21 cellular contexts compared by ENCODE assay signal in genomic region chr12:32551058-32551457, GRCh38.
"Had no signal": no experiment of that assay in that cellular context is flagged by ENCODE, and none has a peak within 500 bp of the region (broad histone marks: within the 10 kb centered on the region; RNA-seq: fewer than 3 reads in every experiment).

No MANE protein-coding gene starts in this region.

- H3K4me1 Mint-ChIP-seq: immature natural killer cell; stimulated activated naive CD8-positive, alpha-beta T cell treated with anti-CD3 and anti-CD28 coated beads, Interleukin-15, amount 100 ng/mL, for 72 hours had no signal

- ATAC-seq: effector memory CD8-positive, alpha-beta T cell; gastroesophageal sphincter; left lung; lower lobe of right lung; stimulated activated naive CD8-positive, alpha-beta T cell treated with anti-CD3 and anti-CD28 coated beads, Interleukin-15, amount 100 ng/mL, for 72 hours had no signal

- H3K27me3 ChIP-seq: esophagus squamous epithelium, gastroesophageal sphincter, left lung, sigmoid colon had no signal

- H3K4me3 ChIP-seq: esophagus squamous epithelium, gastroesophageal sphincter, left lung, lower lobe of right lung, sigmoid colon, skin epidermis, thoracic aorta had no signal

- H3K36me3 ChIP-seq: esophagus squamous epithelium, gastroesophageal sphincter, left lung, lower lobe of right lung, sigmoid colon, thoracic aorta had no signal

- H3K9me3 Mint-ChIP-seq: effector memory CD8-positive, alpha-beta T cell; immature natural killer cell; memory B cell; nephron; stimulated activated naive B cell treated with anti-CD40 and anti-IgM and Interleukin-4, amounts not matched to agents 10 μg/mL and 1 μg/mL and 100 μg/mL, for 72 hours; stimulated activated naive CD8-positive, alpha-beta T cell treated with anti-CD3 and anti-CD28 coated beads, Interleukin-15, amount 100 ng/mL, for 72 hours had no signal

- FAIRE-seq: keratinocyte, urothelium cell line had no signal

- DNase-seq: effector memory CD8-positive, alpha-beta T cell; esophagus squamous epithelium; foreskin fibroblast; immature natural killer cell; left lung; lower lobe of right lung; midbrain; sigmoid colon; stimulated activated CD4-positive, alpha-beta T cell treated with anti-CD3 and anti-CD28 coated beads, Interleukin-2, amount 100 ng/mL, for 24 hours; stimulated activated CD4-positive, alpha-beta T cell treated with anti-CD3 and anti-CD28 coated beads, Interleukin-4, amount 100 ng/mL, for 4 hours; stimulated activated naive B cell treated with anti-CD40 and anti-IgM and Interleukin-4, amounts not matched to agents 10 μg/mL and 1 μg/mL and 100 μg/mL, for 72 hours; stimulated activated naive CD8-positive, alpha-beta T cell treated with anti-CD3 and anti-CD28 coated beads, Interleukin-15, amount 100 ng/mL, for 72 hours; substantia nigra; trophoblast cell had no signal

- H3K9me3 ChIP-seq: esophagus squamous epithelium, gastroesophageal sphincter, left lung, lower lobe of right lung, sigmoid colon, thoracic aorta had no signal

- H3K4me3 Mint-ChIP-seq: effector memory CD8-positive, alpha-beta T cell; immature natural killer cell; memory B cell; nephron; stimulated activated naive CD8-positive, alpha-beta T cell treated with anti-CD3 and anti-CD28 coated beads, Interleukin-15, amount 100 ng/mL, for 72 hours had no signal

- H3K27me3 Mint-ChIP-seq: memory B cell; stimulated activated naive B cell treated with anti-CD40 and anti-IgM and Interleukin-4, amounts not matched to agents 10 μg/mL and 1 μg/mL and 100 μg/mL, for 72 hours; stimulated activated naive CD8-positive, alpha-beta T cell treated with anti-CD3 and anti-CD28 coated beads, Interleukin-15, amount 100 ng/mL, for 72 hours had no signal

- H3K36me3 Mint-ChIP-seq: immature natural killer cell; stimulated activated naive B cell treated with anti-CD40 and anti-IgM and Interleukin-4, amounts not matched to agents 10 μg/mL and 1 μg/mL and 100 μg/mL, for 72 hours had no signal

- H3K27ac Mint-ChIP-seq: effector memory CD8-positive, alpha-beta T cell; immature natural killer cell; memory B cell; nephron; stimulated activated naive B cell treated with anti-CD40 and anti-IgM and Interleukin-4, amounts not matched to agents 10 μg/mL and 1 μg/mL and 100 μg/mL, for 72 hours; stimulated activated naive CD8-positive, alpha-beta T cell treated with anti-CD3 and anti-CD28 coated beads, Interleukin-15, amount 100 ng/mL, for 72 hours had no signal

- H3K27ac ChIP-seq: esophagus squamous epithelium, left lung, lower lobe of right lung, sigmoid colon had no signal
